1 cellular context compared by ENCODE assay signal in genomic region chr16:89829630-89830437, GRCh38.
TF ChIP-seq lines count a peak whose summit lies in the region.

No MANE protein-coding gene starts in this region.

TF ChIP-seq in HepG2, 621 proteins besides CTCF, POLR2A, EP300 and RAD21 (continued from another document and continues in another):
- peak; percentile 71; the same call in 1 of the 2 replicates for TF ChIP-seq MIER3 (CRISPR knock-in tag; IDR thresholded peaks at IDR 0.05; ENCODE audit: borderline replicate concordance)
- peak; percentile 84 for TF ChIP-seq SMAD1 (CRISPR knock-in tag; IDR thresholded peaks at IDR 0.05; ENCODE audit: borderline replicate concordance, low read depth)
- TF ChIP-seq ZBTB38 (CRISPR knock-in tag; IDR thresholded peaks at IDR 0.05), result peak; percentile 42; the same call in 1 of the 2 replicates
- peak; percentile 89 for TF ChIP-seq GATAD2A (CRISPR knock-in tag; IDR thresholded peaks at IDR 0.05)
- no peak; the same call in 1 of the 2 replicates for TF ChIP-seq THAP7 (CRISPR knock-in tag; IDR thresholded peaks at IDR 0.05)
- TF ChIP-seq SMAD9 (CRISPR knock-in tag; IDR thresholded peaks at IDR 0.05), result 0 out of 2 replicates have a peak, but pooled peaks have one; percentile 29
- 0 out of 2 replicates have a peak, but pooled peaks have one; percentile 13 for TF ChIP-seq KLF12 (CRISPR knock-in tag; IDR thresholded peaks at IDR 0.05; ENCODE audit: borderline replicate concordance)
- TF ChIP-seq PHF21A (CRISPR knock-in tag; IDR thresholded peaks at IDR 0.05), result peak; percentile 78; the same call in 1 of the 2 replicates
- peak; percentile 31; the same call in 1 of the 2 replicates for TF ChIP-seq ZMYM3 (CRISPR knock-in tag; IDR thresholded peaks at IDR 0.05)
- TF ChIP-seq ZNF619 (CRISPR knock-in tag; IDR thresholded peaks at IDR 0.05), result peak; percentile 50; the same call in 1 of the 2 replicates
- no peak for TF ChIP-seq ZSCAN20 (CRISPR knock-in tag; IDR thresholded peaks at IDR 0.05; ENCODE audit: borderline replicate concordance)
- TF ChIP-seq SP140L (CRISPR knock-in tag; IDR thresholded peaks at IDR 0.05; ENCODE audit: borderline replicate concordance), result no peak
- TF ChIP-seq CREB3 (CRISPR knock-in tag; IDR thresholded peaks at IDR 0.05), result no peak
- 0 out of 2 replicates have a peak, but pooled peaks have one; percentile 64 for TF ChIP-seq TMF1 (CRISPR knock-in tag; IDR thresholded peaks at IDR 0.05; ENCODE audit: low read depth)
- no peak for TF ChIP-seq NONO (IDR thresholded peaks at IDR 0.05)
- TF ChIP-seq NONO (CRISPR knock-in tag; conservative IDR thresholded peaks at IDR 0.05), result peak; percentile 63; the same call in 1 of the 2 replicates
- peak; percentile 47; the same call in 1 of the 2 replicates for TF ChIP-seq ZBTB25 (CRISPR knock-in tag; IDR thresholded peaks at IDR 0.05)
- TF ChIP-seq ZBTB39 (CRISPR knock-in tag; IDR thresholded peaks at IDR 0.05), result 0 out of 2 replicates have a peak, but pooled peaks have one; percentile 59
- peak; percentile 73; the same call in 1 of the 2 replicates for TF ChIP-seq SPEN (CRISPR knock-in tag; IDR thresholded peaks at IDR 0.05; ENCODE audit: low read depth)
- 0 out of 2 replicates have a peak, but pooled peaks have one; percentile 35 for TF ChIP-seq KLF9 (CRISPR knock-in tag; IDR thresholded peaks at IDR 0.05; ENCODE audit: low read depth)
- TF ChIP-seq IKZF5 (CRISPR knock-in tag; IDR thresholded peaks at IDR 0.05), result peak; percentile 89
- peak; percentile 86 for TF ChIP-seq MED1 (CRISPR knock-in tag; IDR thresholded peaks at IDR 0.05)
- TF ChIP-seq, protein P1, sequence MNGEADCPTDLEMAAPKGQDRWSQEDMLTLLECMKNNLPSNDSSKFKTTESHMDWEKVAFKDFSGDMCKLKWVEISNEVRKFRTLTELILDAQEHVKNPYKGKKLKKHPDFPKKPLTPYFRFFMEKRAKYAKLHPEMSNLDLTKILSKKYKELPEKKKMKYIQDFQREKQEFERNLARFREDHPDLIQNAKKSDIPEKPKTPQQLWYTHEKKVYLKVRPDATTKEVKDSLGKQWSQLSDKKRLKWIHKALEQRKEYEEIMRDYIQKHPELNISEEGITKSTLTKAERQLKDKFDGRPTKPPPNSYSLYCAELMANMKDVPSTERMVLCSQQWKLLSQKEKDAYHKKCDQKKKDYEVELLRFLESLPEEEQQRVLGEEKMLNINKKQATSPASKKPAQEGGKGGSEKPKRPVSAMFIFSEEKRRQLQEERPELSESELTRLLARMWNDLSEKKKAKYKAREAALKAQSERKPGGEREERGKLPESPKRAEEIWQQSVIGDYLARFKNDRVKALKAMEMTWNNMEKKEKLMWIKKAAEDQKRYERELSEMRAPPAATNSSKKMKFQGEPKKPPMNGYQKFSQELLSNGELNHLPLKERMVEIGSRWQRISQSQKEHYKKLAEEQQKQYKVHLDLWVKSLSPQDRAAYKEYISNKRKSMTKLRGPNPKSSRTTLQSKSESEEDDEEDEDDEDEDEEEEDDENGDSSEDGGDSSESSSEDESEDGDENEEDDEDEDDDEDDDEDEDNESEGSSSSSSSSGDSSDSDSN (CRISPR knock-in tag; IDR thresholded peaks at IDR 0.05), result peak; percentile 57
- TF ChIP-seq GABPB1 (CRISPR knock-in tag; IDR thresholded peaks at IDR 0.05), result peak; percentile 80
- 0 out of 2 replicates have a peak, but pooled peaks have one; percentile 1 for TF ChIP-seq STAG1 (CRISPR knock-in tag; IDR thresholded peaks at IDR 0.05)
- TF ChIP-seq GZF1 (CRISPR knock-in tag; IDR thresholded peaks at IDR 0.05), result no peak
- TF ChIP-seq HDAC1 (CRISPR knock-in tag; IDR thresholded peaks at IDR 0.05), result peak; percentile 85
- 0 out of 2 replicates have a peak, but pooled peaks have one; percentile 59 for TF ChIP-seq ZNF547 (CRISPR knock-in tag; IDR thresholded peaks at IDR 0.05)
- TF ChIP-seq ZNF142 (CRISPR knock-in tag; IDR thresholded peaks at IDR 0.05), result no peak
- TF ChIP-seq ZNF761 (CRISPR knock-in tag; conservative IDR thresholded peaks at IDR 0.05), result no peak
- no peak for TF ChIP-seq ZXDC (CRISPR knock-in tag; IDR thresholded peaks at IDR 0.05)
- TF ChIP-seq ZMYM2 (CRISPR knock-in tag; IDR thresholded peaks at IDR 0.05), result 0 out of 2 replicates have a peak, but pooled peaks have one; percentile 47
- no peak for TF ChIP-seq HNRNPUL1 (IDR thresholded peaks at IDR 0.05; ENCODE audit: low read depth, low read length)
- TF ChIP-seq ZNF782 (CRISPR knock-in tag; IDR thresholded peaks at IDR 0.05; ENCODE audit: borderline replicate concordance), result no peak
- peak; percentile 51; the same call in 1 of the 2 replicates for TF ChIP-seq NR2F2 (IDR thresholded peaks at IDR 0.05; ENCODE audit: borderline replicate concordance, low read depth)
